ENCODE assay signal across 8 cellular contexts in the genomic region with DNA sequence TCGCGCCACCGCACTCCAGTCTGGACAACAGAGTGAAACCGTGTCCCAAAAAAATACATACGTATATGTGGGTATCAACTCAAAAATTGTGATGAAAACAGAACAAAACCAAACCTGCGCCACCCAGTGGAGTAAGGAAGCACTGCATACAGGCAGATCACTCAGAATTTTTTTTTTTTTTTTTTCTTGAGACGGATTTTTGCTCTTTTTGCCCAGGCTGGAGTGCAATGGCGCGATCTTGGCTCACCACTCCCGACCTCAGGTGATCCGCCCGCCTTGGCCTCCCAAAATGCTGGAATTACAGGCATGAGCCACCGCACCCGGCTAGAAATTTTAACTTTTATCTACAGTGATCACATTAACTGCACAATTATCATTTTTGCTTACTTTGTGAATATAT. TPM values are rescaled to one million over a fixed set of nuclear protein-coding genes. Genes with fewer than 3 reads are reported as not detected.
DNase-seq lines count a peak whose midpoint lies in the region; ATAC-seq and TF ChIP-seq lines count a peak whose summit lies in the region.

No MANE protein-coding gene starts in this region.

- H3K4me1 ChIP-seq in CD8-positive, alpha-beta T cell (ENCODE audit: insufficient read depth, low read length), result no peaks in the 10 kb centered on the region
- peaks cover 0 to 4% of the 10 kb centered on the region in 2 donors for H3K4me1 ChIP-seq in adrenal gland (replicated peaks in 1 of 2)
- H3K4me1 ChIP-seq in iPS DF 6.9 (ENCODE audit: control insufficient read depth, insufficient read depth, low read length), result no peaks in the 10 kb centered on the region

- no peaks in the 10 kb centered on the region for H3K27me3 Mint-ChIP-seq in CD8-positive, alpha-beta T cell (ENCODE audit: low read depth)

- no peak overlapping the region for H3K27ac Mint-ChIP-seq in CD8-positive, alpha-beta T cell

- H3K4me1 Mint-ChIP-seq in CD8-positive, alpha-beta T cell (ENCODE audit: low read depth), result peaks cover 4% of the 10 kb centered on the region

- intact Hi-C loops in CD8-positive, alpha-beta T cell (cut with DNase I, micrococcal nuclease), result loop anchor here (1.0 to 10.0 kb wide), 7 partner anchors 136 to 1858 kb away; no protein-coding TSS in a partner anchor
- intact Hi-C loops in adrenal gland (cut with DNase I), result loop anchor here (5.0 to 10.0 kb wide), 2 partner anchors 128 to 136 kb away; a partner anchor contains a TSS

- no peaks in the 10 kb centered on the region for H3K9me3 Mint-ChIP-seq in CD8-positive, alpha-beta T cell

- H3K9me3 ChIP-seq in CD8-positive, alpha-beta T cell (ENCODE audit: low read length), result no peaks in the 10 kb centered on the region
- no peaks in the 10 kb centered on the region for H3K9me3 ChIP-seq in adrenal gland (replicated peaks in 1 of 3)
- H3K9me3 ChIP-seq in iPS DF 6.9 (ENCODE audit: control insufficient read depth, insufficient read depth, low read length), result no peaks in the 10 kb centered on the region

- no peaks in the 10 kb centered on the region for H3K27me3 ChIP-seq in CD8-positive, alpha-beta T cell (ENCODE audit: insufficient read depth, low read length)
- H3K27me3 ChIP-seq in adrenal gland, result no peaks in the 10 kb centered on the region
- H3K27me3 ChIP-seq in iPS DF 6.9 (ENCODE audit: control insufficient read depth, insufficient read depth, low read length), result no peaks in the 10 kb centered on the region

- TF ChIP-seq CTCF in CD8-positive, alpha-beta T cell (IDR thresholded peaks at IDR 0.05), result peak; percentile 76
- TF ChIP-seq CTCF in adrenal gland (IDR thresholded peaks at IDR 0.05), result peak; percentile 77 to 98 (median 92)

- H3K36me3 Mint-ChIP-seq in CD8-positive, alpha-beta T cell, result no peaks in the 10 kb centered on the region

- no peak overlapping the region for H3K4me3 Mint-ChIP-seq in CD8-positive, alpha-beta T cell

- CTCF ChIA-PET in CD8-positive, alpha-beta T cell (lab: Charles Lee), result interaction anchor here (0.7 to 5.1 kb wide), 11 partner anchors 75 to 339 kb away, joined by 3 to 28 read pairs (median 4); no protein-coding TSS in a partner anchor

- 18 to 26% (median 22%) methylated on average over 14 of the region's 14 CpGs for WGBS in adrenal gland, 4 donors
- no CpG with 5 or more reads among the region's 14 CpGs for WGBS in iPS DF 6.9 (ENCODE audit: insufficient coverage, insufficient read length)

- POLR2A ChIA-PET in CD8-positive, alpha-beta T cell (lab: Charles Lee), result no interaction called here

- H3K36me3 ChIP-seq in CD8-positive, alpha-beta T cell (ENCODE audit: insufficient read depth, low read length), result no peaks in the 10 kb centered on the region
- H3K36me3 ChIP-seq in adrenal gland (replicated peaks in 1 of 2) (no peaks in the 10 kb centered on the region), iPS DF 6.9 (ENCODE audit: control insufficient read depth, insufficient read depth, low read length) (no peaks in the 10 kb centered on the region)

- TF ChIP-seq POLR2A in adrenal gland (IDR thresholded peaks at IDR 0.05), result no peak

- peak; percentile 69 for ATAC-seq in CD8-positive, alpha-beta T cell
- ATAC-seq in HG02610 (IDR thresholded peaks at IDR 0.05; ENCODE audit: unreplicated experiment) (peak; percentile 43), GM21717 (IDR thresholded peaks at IDR 0.05; ENCODE audit: unreplicated experiment) (no peak)

- no peak overlapping the region for H3K27ac ChIP-seq in CD8-positive, alpha-beta T cell (ENCODE audit: low read depth, low read length)
- H3K27ac ChIP-seq in adrenal gland (no peak overlapping the region), iPS DF 6.9 (ENCODE audit: low read length) (no peak overlapping the region)

- DNase-seq in CD8-positive, alpha-beta T cell, result peak; percentile 44 to 77 (median 63)
- DNase-seq in SW480 (ENCODE audit: low spot score) (peak; percentile 15), adrenal gland (peak; percentile 56 to 86 (median 68)), iPS DF 6.9 (ENCODE audit: low read depth, low spot score) (peak; percentile 29), occipital lobe (lab: John Stamatoyannopoulos, UW) (no peak)
- peak; percentile 42 to 73 (median 66) for DNase-seq in stimulated activated CD4-positive, alpha-beta T cell treated with anti-CD3 and anti-CD28 coated beads, Interleukin-12 subunit alpha, Interleukin-12 subunit beta, amount 100 ng/mL, for 48 hours (ENCODE audit: low read depth in 2 of 3, low spot score in 1 of 3)

- no peak overlapping the region for H3K4me3 ChIP-seq in CD8-positive, alpha-beta T cell (ENCODE audit: low read depth, low read length)
- H3K4me3 ChIP-seq in adrenal gland (no peak overlapping the region), iPS DF 6.9 (ENCODE audit: low read length) (no peak overlapping the region)

RNA-seq across cellular contexts. Expression of a gene that starts 9.1 kb away (rescaled TPM):
- not detected for total RNA-seq in CD8-positive, alpha-beta T cell
- total RNA-seq in adrenal gland (1 to 10 TPM in 7 of 8 donors, under 1 TPM in 1; 0.24 to 2.8 (median 2.2) TPM), occipital lobe (0.16 TPM)
- under 1 TPM; 0.24 to 0.86 (median 0.72) TPM for polyA plus RNA-seq in adrenal gland
